13 cellular contexts compared by ENCODE assay signal in genomic region chr9:20835364-20836286, GRCh38.
DNase-seq lines count a peak whose midpoint lies in the region; TF ChIP-seq lines count a peak whose summit lies in the region.
"Had no signal": no experiment of that assay in that cellular context is flagged by ENCODE, and none has a peak within 500 bp of the region (broad histone marks: within the 10 kb centered on the region; RNA-seq: fewer than 3 reads in every experiment).

No MANE protein-coding gene starts in this region.

- no peak overlapping the region for H3K4me2 ChIP-seq in fibroblast of lung (ENCODE audit: extremely low read depth, insufficient read depth, low read length)

- peaks cover 25% of the 10 kb centered on the region for H3K4me1 Mint-ChIP-seq in chondrocyte (ENCODE audit: low read depth)

- no peaks in the 10 kb centered on the region for H3K4me1 ChIP-seq in fibroblast of lung (ENCODE audit: control insufficient read depth, extremely low read depth, insufficient read depth, low read length)

- H4K20me1 ChIP-seq in fibroblast of lung (ENCODE audit: control insufficient read depth, extremely low read depth, insufficient read depth, low read length) = no peaks in the 10 kb centered on the region

- no peak overlapping the region for H3K27ac Mint-ChIP-seq in chondrocyte (ENCODE audit: unreplicated experiment)
- H3K27ac Mint-ChIP-seq: activated naive CD8-positive, alpha-beta T cell treated with anti-CD3 and anti-CD28 coated beads, Interleukin-2, amount 10 ng/mL, durations not matched to agents 7 days and 5 days had no signal

- no peak overlapping the region for H3K4me3 Mint-ChIP-seq in chondrocyte (ENCODE audit: unreplicated experiment)
- H3K4me3 Mint-ChIP-seq: activated naive CD8-positive, alpha-beta T cell treated with anti-CD3 and anti-CD28 coated beads, Interleukin-2, amount 10 ng/mL, durations not matched to agents 7 days and 5 days had no signal

- no peak for TF ChIP-seq CTCF in fibroblast of lung (conservative IDR thresholded peaks at IDR 0.05 in 1 of 2, IDR thresholded peaks at IDR 0.05 in 1 of 2; ENCODE audit: low read depth in 1 of 2, low read length in 2 of 2)
- TF ChIP-seq CTCF in chondrocyte (IDR thresholded peaks at IDR 0.05) = no peak

- H3K4me3 ChIP-seq in fibroblast of lung (replicated peaks in 1 of 4; ENCODE audit: control extremely low read depth in 1 of 4, insufficient read depth in 1 of 4, low read depth in 3 of 4, low read length in 4 of 4) = no peak overlapping the region
- H3K4me3 ChIP-seq: SJSA1 had no signal

- H2AFZ ChIP-seq in fibroblast of lung (ENCODE audit: low read length) = no peak overlapping the region

- H3K36me3 Mint-ChIP-seq in chondrocyte (ENCODE audit: low read depth) = peaks cover 8% of the 10 kb centered on the region

- H3K79me2 ChIP-seq in fibroblast of lung (ENCODE audit: control insufficient read depth, insufficient read depth, low read length) = no peaks in the 10 kb centered on the region

- H3K9ac ChIP-seq in fibroblast of lung (ENCODE audit: insufficient read depth, low read length) = no peak overlapping the region

- no peaks in the 10 kb centered on the region for H3K27me3 ChIP-seq in fibroblast of lung (ENCODE audit: control insufficient read depth, insufficient read depth, low read length)
- H3K27me3 ChIP-seq: SJSA1 had no signal

- no peak overlapping the region for H3K27ac ChIP-seq in fibroblast of lung (ENCODE audit: insufficient read depth, low read length)
- H3K27ac ChIP-seq: SJSA1 had no signal

- H3K27me3 Mint-ChIP-seq in chondrocyte (ENCODE audit: low read depth) = no peaks in the 10 kb centered on the region
- H3K27me3 Mint-ChIP-seq: activated naive CD8-positive, alpha-beta T cell treated with anti-CD3 and anti-CD28 coated beads, Interleukin-2, amount 10 ng/mL, durations not matched to agents 7 days and 5 days had no signal

- H3K36me3 ChIP-seq in fibroblast of lung (ENCODE audit: control insufficient read depth, insufficient read depth, low read length) = no peaks in the 10 kb centered on the region
- H3K36me3 ChIP-seq: SJSA1 had no signal

- DNase-seq in HCEC 1CT = peak; percentile 27
- DNase-seq in NCI-H748 treated with DMSO at 0.1 percent for 48 hours (lab: John Stamatoyannopoulos, UW) = peak; percentile 96
- DNase-seq in fibroblast of lung (ENCODE audit: low read depth in 2 of 2) = peak; percentile 45 to 61
- peak; percentile 11 for DNase-seq in pons (ENCODE audit: low spot score)
- DNase-seq in DMS 273 treated with DMSO at 0.1 percent for 48 hours (lab: John Stamatoyannopoulos, UW) = no peak
- no peak for DNase-seq in stimulated activated CD4-positive, alpha-beta T cell treated with anti-CD3 and anti-CD28 coated beads, Interleukin-4, amount 100 ng/mL, for 1 hour
- no peak for DNase-seq in NK-92 treated with Interleukin-12 subunit alpha and Interleukin-12 subunit beta, amount 100 ng/mL, for 24 hours (lab: John Stamatoyannopoulos, UW)
- DNase-seq in chondrocyte (ENCODE audit: low spot score) = no peak
- DNase-seq: activated CD4-positive, alpha-beta T cell treated with anti-CD3 and anti-CD28 coated beads, Interleukin-2, amount 50 U/mL, for 1 hour; activated naive CD8-positive, alpha-beta T cell treated with anti-CD3 and anti-CD28 coated beads, Interleukin-2, amount 10 ng/mL, durations not matched to agents 7 days and 5 days; DND-41; NCI-H187 had no signal

- H3K9me3 ChIP-seq in fibroblast of lung (ENCODE audit: control insufficient read depth, insufficient read depth, low read depth, low read length) = no peaks in the 10 kb centered on the region
- H3K9me3 ChIP-seq: SJSA1 had no signal

- peaks cover 6% of the 10 kb centered on the region for H3K9me3 Mint-ChIP-seq in chondrocyte (ENCODE audit: low read depth)
- H3K9me3 Mint-ChIP-seq: activated naive CD8-positive, alpha-beta T cell treated with anti-CD3 and anti-CD28 coated beads, Interleukin-2, amount 10 ng/mL, durations not matched to agents 7 days and 5 days had no signal

Comparison
In these comparisons a context has a peak if more than half of its experiments do, and no peak if none do; other contexts are left out.
1. DNase-seq: peak in HCEC 1CT (single experiment), NCI-H748 treated with DMSO at 0.1 percent for 48 hours (single experiment), fibroblast of lung (2 of 2) and pons (single experiment); none in DMS 273 treated with DMSO at 0.1 percent for 48 hours (single experiment), stimulated activated CD4-positive, alpha-beta T cell treated with anti-CD3 and anti-CD28 coated beads, Interleukin-4, amount 100 ng/mL, for 1 hour (single experiment), NK-92 treated with Interleukin-12 subunit alpha and Interleukin-12 subunit beta, amount 100 ng/mL, for 24 hours (single experiment) and chondrocyte (single experiment).